11 cellular contexts compared by ENCODE assay signal in genomic region chr16:75341934-75342811, GRCh38.
DNase-seq lines count a peak whose midpoint lies in the region; ATAC-seq, FAIRE-seq and TF ChIP-seq lines count a peak whose summit lies in the region.
"Had no signal": no experiment of that assay in that cellular context is flagged by ENCODE, and none has a peak within 500 bp of the region (broad histone marks: within the 10 kb centered on the region; RNA-seq: fewer than 3 reads in every experiment).

No MANE protein-coding gene starts in this region.

- H3K27ac ChIP-seq in body of pancreas (peak overlapping the region in 3 of 4 donors; percentile 24 to 61 (median 50)), kidney (ENCODE audit: low read depth in 2 of 2, low read length in 2 of 2) (peak overlapping the region; percentile 60 to 80), upper lobe of right lung (no peak overlapping the region)

- FAIRE-seq in kidney (lab: Jason Lieb, UNC) = no peak

- TF ChIP-seq CTCF in body of pancreas (IDR thresholded peaks at IDR 0.05) (no peak), kidney (IDR thresholded peaks at IDR 0.05; ENCODE audit: borderline replicate concordance, extremely low read depth, insufficient read depth) (no peak), upper lobe of right lung (IDR thresholded peaks at IDR 0.05) (no peak)

- H3K36me3 ChIP-seq in body of pancreas (replicated peaks in 1 of 2; ENCODE audit: insufficient read depth in 1 of 2, low read depth in 2 of 2) = no peaks in the 10 kb centered on the region
- H3K36me3 ChIP-seq in kidney (ENCODE audit: control insufficient read depth in 1 of 2, insufficient read depth in 2 of 2, low read length in 2 of 2) = no peaks in the 10 kb centered on the region
- no peaks in the 10 kb centered on the region for H3K36me3 ChIP-seq in upper lobe of right lung

- H3K9ac ChIP-seq in kidney (ENCODE audit: low read length in 2 of 2) = peak overlapping the region in 1 of 2 donors; percentile 4

- H3K4me3 ChIP-seq in body of pancreas (no peak overlapping the region), kidney (ENCODE audit: low read length in 2 of 2) (no peak overlapping the region), upper lobe of right lung (no peak overlapping the region)

- intact Hi-C loops in body of pancreas (cut with DNase I) (no loop called here), kidney (cut with DNase I) (no loop called here), upper lobe of right lung (cut with DNase I) (no loop called here)

- H3K27me3 ChIP-seq in body of pancreas (no peaks in the 10 kb centered on the region), upper lobe of right lung (no peaks in the 10 kb centered on the region)

- peak; percentile 38 for DNase-seq in HPDE6-E6E7 (ENCODE audit: extremely low spot score)
- peak in 1 of 4 donors; percentile 21 for DNase-seq in body of pancreas
- DNase-seq in kidney = no peak
- DNase-seq in smooth muscle cell of the brain vasculature (ENCODE audit: low read depth, low spot score) = peak; percentile 55
- DNase-seq in upper lobe of right lung = no peak
- DNase-seq: naive thymus-derived CD4-positive, alpha-beta T cell; NCI-H2081 treated with DMSO at 0.1 percent for 48 hours; stimulated activated naive CD4-positive, alpha-beta T cell treated with Interleukin-2 at 50 U/mL for 16 hours had no signal

- WGBS in body of pancreas, 2 donors = 43 to 56% methylated on average over 3 of the region's 3 CpGs

- H3K4me1 ChIP-seq in body of pancreas = peaks cover 23% of the 10 kb centered on the region
- peaks cover 19 to 46% of the 10 kb centered on the region in 2 donors for H3K4me1 ChIP-seq in kidney (ENCODE audit: control insufficient read depth in 1 of 2, insufficient read depth in 1 of 2, low read depth in 1 of 2, low read length in 2 of 2)
- H3K4me1 ChIP-seq in upper lobe of right lung = peaks cover 14% of the 10 kb centered on the region

- TF ChIP-seq POLR2A in body of pancreas (IDR thresholded peaks at IDR 0.05) = no peak

- H3K9me3 ChIP-seq in body of pancreas (no peaks in the 10 kb centered on the region), kidney (ENCODE audit: control insufficient read depth in 1 of 2, low read length in 2 of 2) (no peaks in the 10 kb centered on the region), upper lobe of right lung (no peaks in the 10 kb centered on the region)

- peak; percentile 53 for ATAC-seq in body of pancreas
- ATAC-seq in upper lobe of right lung = no peak
- ATAC-seq in GM18519 (IDR thresholded peaks at IDR 0.05; ENCODE audit: low FRiP score, unreplicated experiment) = no peak
- no peak for ATAC-seq in GM21423 (IDR thresholded peaks at IDR 0.05; ENCODE audit: unreplicated experiment)
- ATAC-seq in GM19463 (IDR thresholded peaks at IDR 0.05; ENCODE audit: unreplicated experiment) = no peak
- ATAC-seq: naive thymus-derived CD4-positive, alpha-beta T cell had no signal

Comparison
In these comparisons a context has a peak if more than half of its experiments do, and no peak if none do; other contexts are left out.
1. DNase-seq: peak in HPDE6-E6E7 (single experiment) and smooth muscle cell of the brain vasculature (single experiment); none in kidney (single experiment) and upper lobe of right lung (single experiment).